Comparison of ENCODE assay signal across 23 cellular contexts in genomic region chr15:98221144-98221543, GRCh38.
"Had no signal": no experiment of that assay in that cellular context is flagged by ENCODE, and none has a peak within 500 bp of the region (broad histone marks: within the 10 kb centered on the region; RNA-seq: fewer than 3 reads in every experiment).

No MANE protein-coding gene starts in this region.

- H3K27me3 ChIP-seq: colonic mucosa, esophagus squamous epithelium, gastroesophageal sphincter, hepatocyte, left lung had no signal

- H3K4me1 ChIP-seq: colonic mucosa, gastroesophageal sphincter, heart left ventricle, left lung had no signal

- H3K36me3 ChIP-seq: colonic mucosa, esophagus squamous epithelium, gastroesophageal sphincter, heart left ventricle, left lung had no signal

- ATAC-seq: effector memory CD8-positive, alpha-beta T cell; gastroesophageal sphincter; heart left ventricle; left cardiac atrium; left lung; left ventricle myocardium superior; naive thymus-derived CD4-positive, alpha-beta T cell; natural killer cell had no signal

- H2AFZ ChIP-seq: hepatocyte had no signal

- DNase-seq: colonic mucosa; cortex of kidney; effector CD8-positive, alpha-beta T cell; effector memory CD8-positive, alpha-beta T cell; endodermal cell; esophagus squamous epithelium; foreskin fibroblast; heart left ventricle; hypothalamus; immature natural killer cell; islet precursor cell; kidney; kidney glomerular epithelial cell; left cardiac atrium; left lung; left ventricle myocardium superior; mesenchymal stem cell; midbrain; naive thymus-derived CD4-positive, alpha-beta T cell; natural killer cell had no signal

- H3K9me3 ChIP-seq: colonic mucosa, esophagus squamous epithelium, gastroesophageal sphincter, heart left ventricle, left lung had no signal

- H3K27ac ChIP-seq: colonic mucosa, esophagus squamous epithelium, gastroesophageal sphincter, heart left ventricle, hepatocyte, left lung had no signal

- H3K4me3 ChIP-seq: colonic mucosa, esophagus squamous epithelium, gastroesophageal sphincter, heart left ventricle, hepatocyte, left lung, lung had no signal

- H3K79me2 ChIP-seq: hepatocyte had no signal

- H3K4me2 ChIP-seq: hepatocyte had no signal
